In genomic region chr13:75416327-75417005, GRCh38 we compare ENCODE assay signal across 8 cellular contexts.
DNase-seq lines count a peak whose midpoint lies in the region; ATAC-seq and TF ChIP-seq lines count a peak whose summit lies in the region.
"Had no signal": no experiment of that assay in that cellular context is flagged by ENCODE, and none has a peak within 500 bp of the region (broad histone marks: within the 10 kb centered on the region; RNA-seq: fewer than 3 reads in every experiment).

No MANE protein-coding gene starts in this region.

- no peaks in the 10 kb centered on the region for H3K9me2 ChIP-seq in GM23248 (ENCODE audit: insufficient read depth)

- H3K9ac ChIP-seq in GM23248, result no peak overlapping the region

- no peaks in the 10 kb centered on the region for H3K36me3 ChIP-seq in GM23248 (ENCODE audit: low read depth)
- H3K36me3 ChIP-seq in MG63, result no peaks in the 10 kb centered on the region
- no peaks in the 10 kb centered on the region for H3K36me3 ChIP-seq in psoas muscle (ENCODE audit: insufficient read depth in 1 of 2, low read depth in 1 of 2)

- no peaks in the 10 kb centered on the region for H4K20me1 ChIP-seq in GM23248 (ENCODE audit: insufficient read depth)

- no peaks in the 10 kb centered on the region for H3K27me3 ChIP-seq in GM23248 (replicated peaks; ENCODE audit: insufficient read depth)
- H3K27me3 ChIP-seq in MG63, result no peaks in the 10 kb centered on the region
- no peaks in the 10 kb centered on the region for H3K27me3 ChIP-seq in psoas muscle (ENCODE audit: insufficient read depth in 3 of 3, low read length in 2 of 3)

- H3K4me3 ChIP-seq in GM23248, result no peak overlapping the region
- H3K4me3 ChIP-seq in MG63, result no peak overlapping the region
- no peak overlapping the region for H3K4me3 ChIP-seq in psoas muscle

- intact Hi-C loops in psoas muscle (cut with DNase I), result no loop called here

- H3K79me2 ChIP-seq in GM23248 (ENCODE audit: insufficient read depth), result peaks cover 18% of the 10 kb centered on the region

- H3K27ac ChIP-seq in GM23248, result peak overlapping the region; percentile 47; the same call in 1 of the 2 replicates
- peak overlapping the region; percentile 87 for H3K27ac ChIP-seq in psoas muscle

- peaks cover 27% of the 10 kb centered on the region for H3K4me1 ChIP-seq in GM23248 (ENCODE audit: insufficient read depth)
- peaks cover 67% of the 10 kb centered on the region for H3K4me1 ChIP-seq in psoas muscle

- no peaks in the 10 kb centered on the region for H3K9me3 ChIP-seq in GM23248 (ENCODE audit: low read depth)
- H3K9me3 ChIP-seq in MG63, result no peaks in the 10 kb centered on the region
- H3K9me3 ChIP-seq in psoas muscle, result no peaks in the 10 kb centered on the region

- no peak for TF ChIP-seq CTCF in psoas muscle (IDR thresholded peaks at IDR 0.05)

- WGBS in GM23248 (ENCODE audit: low coverage in 1 of 2, low lambda C conversion rate in 2 of 2, missing lambda C conversion rate in 2 of 2), 2 experiments, result 14 to 18% methylated on average over 6 of the region's 6 CpGs
- WGBS in psoas muscle, 3 donors, result 11 to 29% (median 16%) methylated on average over 6 of the region's 6 CpGs

- H2AFZ ChIP-seq in GM23248, result no peak overlapping the region

- H3K4me2 ChIP-seq in GM23248 (ENCODE audit: unreplicated experiment), result peak overlapping the region; percentile 69

- ATAC-seq in GM18868 (IDR thresholded peaks at IDR 0.05; ENCODE audit: unreplicated experiment), result peak; percentile 85
- ATAC-seq in psoas muscle, result peak in 3 of 4 donors; percentile 7 to 32 (median 24)

- peaks cover 26% of the 10 kb centered on the region for H3F3A ChIP-seq in GM23248 (ENCODE audit: insufficient read depth)

- in situ Hi-C loops in GM23248 (cut with MboI), result no loop called here

- DNase-seq in GM23248 (peak; percentile 8), MG63 (peak; percentile 34), psoas muscle (no peak), A172 (ENCODE audit: low spot score) (no peak), NCI-H2196 (lab: John Stamatoyannopoulos, UW; ENCODE audit: unreplicated experiment) (no peak), HuH-7 (ENCODE audit: low spot score) (no peak)
- DNase-seq: activated T-cell treated with anti-CD3 and anti-CD28 coated beads, Interleukin-2, amount 50 U/mL, for 72 hours had no signal

Comparison
In these comparisons a context has a peak if more than half of its experiments do, and no peak if none do; other contexts are left out.
1. DNase-seq: peak in GM23248 (single experiment) and MG63 (single experiment); none in psoas muscle (0 of 2), A172 (single experiment), NCI-H2196 (single experiment) and HuH-7 (single experiment).